1 cellular context compared by ENCODE assay signal in genomic region chr7:29463504-29464158, GRCh38.
TF ChIP-seq lines count a peak whose summit lies in the region.

No MANE protein-coding gene starts in this region.

TF ChIP-seq in GM23338, 12 proteins besides CTCF, POLR2A, EP300 and RAD21 (continued from another document):
- TF ChIP-seq REST (IDR thresholded peaks at IDR 0.05; ENCODE audit: unreplicated experiment) (no peak), CREB1 (CRISPR knock-in tag; IDR thresholded peaks at IDR 0.05; ENCODE audit: low read depth) (no peak), STAT1 (IDR thresholded peaks at IDR 0.05; ENCODE audit: unreplicated experiment) (no peak), ZNF114 (CRISPR knock-in tag; IDR thresholded peaks at IDR 0.05) (no peak), ZNF331 (CRISPR knock-in tag; IDR thresholded peaks at IDR 0.05; ENCODE audit: low read depth) (no peak), POLR2AphosphoS5 (IDR thresholded peaks at IDR 0.05; ENCODE audit: low read depth) (no peak), ETS1 (IDR thresholded peaks at IDR 0.05) (no peak), EZH2 (IDR thresholded peaks at IDR 0.05; ENCODE audit: low read depth, unreplicated experiment) (no peak), EZH2phosphoT487 (IDR thresholded peaks at IDR 0.05; ENCODE audit: unreplicated experiment) (no peak)
